23 cellular contexts compared by ENCODE assay signal in the genomic region with DNA sequence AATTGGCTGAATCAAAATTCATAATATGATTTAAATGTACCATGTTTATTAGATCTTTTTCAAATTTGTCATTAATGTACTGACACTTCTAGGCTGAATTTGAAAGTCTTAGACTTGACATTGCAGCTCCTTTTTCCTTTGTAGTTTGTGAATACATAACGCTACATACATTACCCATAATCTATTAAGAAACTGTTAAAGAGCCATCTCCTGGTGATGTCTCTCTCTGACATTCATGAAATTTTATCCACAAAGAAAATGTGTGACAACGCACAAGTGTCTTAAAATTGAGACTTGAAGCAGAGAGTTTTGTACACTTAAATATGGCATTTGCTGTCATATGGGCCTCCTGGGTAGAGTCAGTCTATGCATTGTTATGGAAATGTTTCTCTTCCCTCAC.
"Had no signal": no experiment of that assay in that cellular context is flagged by ENCODE, and none has a peak within 500 bp of the region (broad histone marks: within the 10 kb centered on the region; RNA-seq: fewer than 3 reads in every experiment).

No MANE protein-coding gene starts in this region.

- DNase-seq: colonic mucosa; cortex of kidney; dermis blood vessel endothelial cell; dorsolateral prefrontal cortex; effector CD4-positive, alpha-beta T cell; effector CD8-positive, alpha-beta T cell; effector memory CD4-positive, alpha-beta T cell; effector memory CD8-positive, alpha-beta T cell; endodermal cell; erythroblast; esophagus squamous epithelium; foreskin fibroblast; foreskin keratinocyte; foreskin melanocyte; gastrocnemius medialis; glutamatergic neuron; head of caudate nucleus; heart left ventricle; heart right ventricle had no signal

- H3K9me3 ChIP-seq: colonic mucosa, esophagus muscularis mucosa, esophagus squamous epithelium, gastrocnemius medialis, gastroesophageal sphincter had no signal

- H3K4me3 ChIP-seq: colonic mucosa, coronary artery, dorsolateral prefrontal cortex, esophagus muscularis mucosa, esophagus squamous epithelium, gastrocnemius medialis, gastroesophageal sphincter, heart left ventricle, heart right ventricle had no signal

- H3K36me3 ChIP-seq: colonic mucosa, esophagus muscularis mucosa, esophagus squamous epithelium, gastrocnemius medialis, gastroesophageal sphincter, heart left ventricle, heart right ventricle had no signal

- H3K27ac ChIP-seq: colonic mucosa, dorsolateral prefrontal cortex, epithelial cell of prostate, esophagus muscularis mucosa, esophagus squamous epithelium, foreskin keratinocyte, gastrocnemius medialis, gastroesophageal sphincter, heart left ventricle, heart right ventricle had no signal

- H3K27me3 ChIP-seq: colonic mucosa, dorsolateral prefrontal cortex, esophagus muscularis mucosa, esophagus squamous epithelium, foreskin keratinocyte, gastrocnemius medialis, gastroesophageal sphincter, heart left ventricle, heart right ventricle had no signal
